28 cellular contexts compared by ENCODE assay signal in the genomic region with DNA sequence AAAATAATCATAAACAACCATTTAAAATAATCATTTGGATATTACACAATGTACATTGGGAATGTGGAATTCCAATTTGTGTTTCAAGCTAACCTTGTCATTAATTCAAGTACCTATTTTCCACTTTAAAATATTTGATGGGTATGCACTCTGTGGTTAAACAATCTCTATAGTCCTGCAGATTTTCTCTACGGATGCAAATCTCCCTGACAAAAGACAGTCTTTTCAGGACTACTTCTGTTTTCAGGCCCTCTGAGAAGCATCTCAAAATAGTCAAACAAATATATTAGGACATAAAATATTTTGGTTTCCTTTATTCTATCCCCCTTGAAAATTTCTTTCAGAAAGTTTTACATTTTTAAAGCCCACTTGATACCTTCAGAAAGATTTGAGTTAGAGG.
"Had no signal": no experiment of that assay in that cellular context is flagged by ENCODE, and none has a peak within 500 bp of the region (broad histone marks: within the 10 kb centered on the region; RNA-seq: fewer than 3 reads in every experiment).

No MANE protein-coding gene starts in this region.

- H3K9me3 Mint-ChIP-seq: nephron progenitor cell had no signal

- H3K36me3 ChIP-seq: colonic mucosa, esophagus muscularis mucosa, gastroesophageal sphincter, heart right ventricle, left lung, neutrophil, pancreas, right lobe of liver, suprapubic skin, transverse colon, upper lobe of right lung, uterus had no signal

- H3K4me3 ChIP-seq: colonic mucosa, esophagus muscularis mucosa, gastroesophageal sphincter, heart right ventricle, left lung, pancreas, right lobe of liver, smooth muscle cell, suprapubic skin, transverse colon, upper lobe of right lung, uterus had no signal

- H3K27me3 ChIP-seq: colonic mucosa, esophagus muscularis mucosa, foreskin keratinocyte, gastroesophageal sphincter, heart right ventricle, left lung, neutrophil, right lobe of liver, suprapubic skin, transverse colon, upper lobe of right lung, uterus had no signal

- H3K27ac Mint-ChIP-seq: dendritic cell treated with granulocyte-macrophage colony-stimulating factor and Interleukin-4, amounts not matched to agents 40 ng/mL and 50 ng/mL, for 4 days; naive thymus-derived CD8-positive, alpha-beta T cell; nephron progenitor cell; stimulated activated naive CD8-positive, alpha-beta T cell treated with anti-CD3 and anti-CD28 coated beads, Interleukin-15, amount 100 ng/mL, for 72 hours had no signal

- H3K27ac ChIP-seq: colonic mucosa, esophagus muscularis mucosa, foreskin keratinocyte, gastroesophageal sphincter, heart right ventricle, left lung, neutrophil, pancreas, right lobe of liver, suprapubic skin, transverse colon, upper lobe of right lung, uterus had no signal

- H3K36me3 Mint-ChIP-seq: naive thymus-derived CD8-positive, alpha-beta T cell had no signal

- H3K9me3 ChIP-seq: colonic mucosa, esophagus muscularis mucosa, gastroesophageal sphincter, heart right ventricle, left lung, neutrophil, pancreas, right lobe of liver, suprapubic skin, transverse colon, upper lobe of right lung, uterus had no signal

- H3K4me3 Mint-ChIP-seq: dendritic cell treated with granulocyte-macrophage colony-stimulating factor and Interleukin-4, amounts not matched to agents 40 ng/mL and 50 ng/mL, for 4 days; naive thymus-derived CD8-positive, alpha-beta T cell; nephron progenitor cell; stimulated activated naive CD8-positive, alpha-beta T cell treated with anti-CD3 and anti-CD28 coated beads, Interleukin-15, amount 100 ng/mL, for 72 hours had no signal

- H3K4me2 ChIP-seq: smooth muscle cell had no signal

- DNase-seq: colonic mucosa; effector CD8-positive, alpha-beta T cell; foreskin keratinocyte; heart right ventricle; hippocampal formation; left cardiac atrium; left lung; mammary epithelial cell; naive thymus-derived CD8-positive, alpha-beta T cell; nephron progenitor cell; pancreas; retina; right lobe of liver; stimulated activated CD4-positive, alpha-beta T cell treated with anti-CD3 and anti-CD28 coated beads, Interleukin-12 subunit alpha, Interleukin-12 subunit beta, amount 100 ng/mL, for 4 hours; stimulated activated CD4-positive, alpha-beta T cell treated with anti-CD3 and anti-CD28 coated beads, Interleukin-1b, Interleukin-23, amount 100 ng/mL, for 48 hours; stimulated activated CD4-positive, alpha-beta T cell treated with anti-CD3 and anti-CD28 coated beads, Interleukin-4, amount 100 ng/mL, for 1 hour; stimulated activated CD8-positive, alpha-beta memory T cell treated with anti-CD3 and anti-CD28 coated beads, Interleukin-4, amount 100 ng/mL, for 48 hours; stimulated activated naive CD4-positive, alpha-beta T cell; stimulated activated naive CD8-positive, alpha-beta T cell treated with anti-CD3 and anti-CD28 coated beads, Interleukin-15, amount 100 ng/mL, for 72 hours; transverse colon; upper lobe of right lung; uterus had no signal

- H3K4me1 Mint-ChIP-seq: naive thymus-derived CD8-positive, alpha-beta T cell; nephron progenitor cell; stimulated activated naive CD8-positive, alpha-beta T cell treated with anti-CD3 and anti-CD28 coated beads, Interleukin-15, amount 100 ng/mL, for 72 hours had no signal

- ATAC-seq: foreskin keratinocyte; gastroesophageal sphincter; heart right ventricle; left cardiac atrium; left lung; naive thymus-derived CD8-positive, alpha-beta T cell; pancreas; right lobe of liver; stimulated activated naive CD8-positive, alpha-beta T cell treated with anti-CD3 and anti-CD28 coated beads, Interleukin-15, amount 100 ng/mL, for 72 hours; upper lobe of right lung had no signal

- H3K4me1 ChIP-seq: colonic mucosa, esophagus muscularis mucosa, foreskin keratinocyte, gastroesophageal sphincter, heart right ventricle, left lung, pancreas, right lobe of liver, suprapubic skin, transverse colon, upper lobe of right lung, uterus had no signal

- H3K27me3 Mint-ChIP-seq: dendritic cell treated with granulocyte-macrophage colony-stimulating factor and Interleukin-4, amounts not matched to agents 40 ng/mL and 50 ng/mL, for 4 days; naive thymus-derived CD8-positive, alpha-beta T cell; stimulated activated naive CD8-positive, alpha-beta T cell treated with anti-CD3 and anti-CD28 coated beads, Interleukin-15, amount 100 ng/mL, for 72 hours had no signal
